Comparison of ENCODE assay signal across 8 cellular contexts in the genomic region with DNA sequence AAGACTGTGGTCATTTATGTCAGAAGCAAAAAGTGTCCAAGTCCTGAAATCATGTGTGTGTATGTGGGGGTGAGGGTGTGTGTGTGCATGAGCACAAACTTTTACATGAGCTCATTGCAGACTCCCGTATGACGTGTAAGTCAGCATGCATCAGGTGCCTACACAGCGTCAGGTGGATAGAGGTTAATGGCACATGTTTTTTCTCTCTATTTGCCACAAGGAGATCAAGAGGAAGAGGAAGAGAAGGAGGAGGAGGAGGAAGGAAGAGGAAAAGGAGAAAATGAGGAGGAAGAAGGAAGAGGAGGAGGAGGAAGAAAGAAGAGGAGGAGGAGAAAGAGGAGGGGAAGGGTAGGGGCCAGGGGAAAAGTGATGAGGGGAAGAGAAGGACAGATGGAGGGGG.
"Had no signal": no experiment of that assay in that cellular context is flagged by ENCODE, and none has a peak within 500 bp of the region (broad histone marks: within the 10 kb centered on the region; RNA-seq: fewer than 3 reads in every experiment).

No MANE protein-coding gene starts in this region.

- H3K4me3 Mint-ChIP-seq: GM23338 had no signal

- H3K4me1 ChIP-seq: HAP-1 had no signal

- DNase-seq: IMR-90, KG1 had no signal

- H3K9me3 Mint-ChIP-seq: GM23338 had no signal

- H3K36me3 ChIP-seq: HAP-1 had no signal

- ATAC-seq: GM23338, HCT116, K562 had no signal

- H2AFZ ChIP-seq: GM23338 had no signal

- H3K27ac Mint-ChIP-seq: GM23338 had no signal

- H3K4me3 ChIP-seq: GM23338, HAP-1, K562 had no signal

- H3K9me3 ChIP-seq: HAP-1 had no signal

- H3K4me2 ChIP-seq: GM23338 had no signal

- FAIRE-seq: H1, H54, K562 had no signal

- H3K4me1 Mint-ChIP-seq: GM23338 had no signal
